ENCODE assay signal across 11 cellular contexts in the genomic region with DNA sequence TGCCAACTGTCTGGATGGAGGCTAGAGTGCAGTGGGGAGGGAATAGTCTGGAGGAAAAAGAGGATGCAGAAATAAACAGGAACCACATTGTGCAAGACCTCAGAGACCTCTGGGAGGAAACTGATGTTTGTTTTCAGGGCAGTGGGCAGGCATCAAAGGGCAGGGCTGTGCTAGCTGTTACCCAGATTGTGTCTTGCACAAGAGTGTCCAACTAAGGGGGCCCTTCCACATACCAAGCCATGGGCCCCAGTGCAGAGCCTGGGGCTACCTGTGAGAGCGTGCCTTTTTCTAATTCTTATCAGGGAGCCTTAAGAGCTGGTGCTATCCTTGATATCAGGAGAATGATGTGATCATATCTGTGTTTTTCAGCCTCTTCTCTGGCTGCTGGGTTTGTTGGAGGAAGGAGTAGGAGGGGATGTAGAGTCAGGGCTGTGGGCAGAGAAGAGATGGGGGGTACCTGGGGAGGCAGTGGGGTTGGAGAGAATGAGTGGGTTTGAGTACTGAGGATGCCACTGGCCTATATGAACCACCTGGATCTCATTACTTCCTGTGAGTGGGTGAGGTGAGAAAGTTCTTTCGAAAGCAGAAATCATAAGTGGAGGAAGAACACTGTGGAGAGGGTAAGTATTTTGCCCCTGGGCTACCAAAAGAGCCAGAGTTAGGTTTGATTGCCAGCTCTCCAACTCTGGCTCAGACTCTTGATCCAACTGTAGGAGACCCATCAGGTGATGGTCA.
DNase-seq lines count a peak whose midpoint lies in the region; ATAC-seq lines count a peak whose summit lies in the region.
"Had no signal": no experiment of that assay in that cellular context is flagged by ENCODE, and none has a peak within 500 bp of the region (broad histone marks: within the 10 kb centered on the region; RNA-seq: fewer than 3 reads in every experiment).

No MANE protein-coding gene starts in this region.

- H3K4me1 Mint-ChIP-seq in CD4-positive, CD25-positive, alpha-beta regulatory T cell: peaks cover 0 to 39% (median 19%) of the 10 kb centered on the region in 4 donors
- peaks cover 73% of the 10 kb centered on the region for H3K4me1 Mint-ChIP-seq in activated CD8-positive, alpha-beta T cell treated with anti-CD3 and anti-CD28 coated beads, Interleukin-2, amount 10 ng/mL, durations not matched to agents 7 days and 5 days (ENCODE audit: low read depth)

- H3K4me1 ChIP-seq in CD4-positive, CD25-positive, alpha-beta regulatory T cell (ENCODE audit: control insufficient read depth, insufficient read depth, low read length, poor library complexity, severe bottlenecking): peaks cover 13% of the 10 kb centered on the region
- H3K4me1 ChIP-seq: colonic mucosa had no signal

- H3K36me3 Mint-ChIP-seq in CD4-positive, CD25-positive, alpha-beta regulatory T cell: no peaks in the 10 kb centered on the region
- peaks cover 16% of the 10 kb centered on the region for H3K36me3 Mint-ChIP-seq in activated CD8-positive, alpha-beta T cell treated with anti-CD3 and anti-CD28 coated beads, Interleukin-2, amount 10 ng/mL, durations not matched to agents 7 days and 5 days (ENCODE audit: low read depth)

- no peaks in the 10 kb centered on the region for H3K36me3 ChIP-seq in CD4-positive, CD25-positive, alpha-beta regulatory T cell (ENCODE audit: control insufficient read depth, insufficient read depth, low read length)
- H3K36me3 ChIP-seq: colonic mucosa had no signal

- no peaks in the 10 kb centered on the region for H3K27me3 ChIP-seq in CD4-positive, CD25-positive, alpha-beta regulatory T cell (ENCODE audit: control insufficient read depth, insufficient read depth, low read length)
- H3K27me3 ChIP-seq: colonic mucosa had no signal

- no peak overlapping the region for H3K4me3 ChIP-seq in CD4-positive, CD25-positive, alpha-beta regulatory T cell (ENCODE audit: low read depth, low read length)
- H3K4me3 ChIP-seq: colonic mucosa had no signal

- peak; percentile 16 for DNase-seq in Ammon's horn (ENCODE audit: low spot score)
- DNase-seq in CD4-positive, CD25-positive, alpha-beta regulatory T cell: peak in 1 of 3 donors; percentile 39
- peak; percentile 36 for DNase-seq in activated CD8-positive, alpha-beta T cell treated with anti-CD3 and anti-CD28 coated beads, Interleukin-2, amount 10 ng/mL, durations not matched to agents 7 days and 5 days
- peak; percentile 19 for DNase-seq in kidney tubule cell (ENCODE audit: low spot score)
- DNase-seq in NCI-H345 treated with DMSO at 0.1 percent for 48 hours (lab: John Stamatoyannopoulos, UW; ENCODE audit: unreplicated experiment): no peak
- DNase-seq in GM19240 (ENCODE audit: insufficient read length, low spot score): no peak
- no peak for DNase-seq in NCI-H2196 (lab: John Stamatoyannopoulos, UW; ENCODE audit: unreplicated experiment)
- DNase-seq: colonic mucosa, NCI-H2171, trophoblast cell had no signal

- H3K9me3 Mint-ChIP-seq in CD4-positive, CD25-positive, alpha-beta regulatory T cell: no peaks in the 10 kb centered on the region
- H3K9me3 Mint-ChIP-seq in activated CD8-positive, alpha-beta T cell treated with anti-CD3 and anti-CD28 coated beads, Interleukin-2, amount 10 ng/mL, durations not matched to agents 7 days and 5 days (ENCODE audit: insufficient read depth): peaks cover 8% of the 10 kb centered on the region

- peaks cover 7% of the 10 kb centered on the region for H3K27me3 Mint-ChIP-seq in CD4-positive, CD25-positive, alpha-beta regulatory T cell
- H3K27me3 Mint-ChIP-seq in activated CD8-positive, alpha-beta T cell treated with anti-CD3 and anti-CD28 coated beads, Interleukin-2, amount 10 ng/mL, durations not matched to agents 7 days and 5 days (ENCODE audit: low read depth): no peaks in the 10 kb centered on the region

- peak overlapping the region; percentile 75 to 78 (median 76) for H3K27ac Mint-ChIP-seq in CD4-positive, CD25-positive, alpha-beta regulatory T cell
- H3K27ac Mint-ChIP-seq in activated CD8-positive, alpha-beta T cell treated with anti-CD3 and anti-CD28 coated beads, Interleukin-2, amount 10 ng/mL, durations not matched to agents 7 days and 5 days: peak overlapping the region; percentile 78

- no peaks in the 10 kb centered on the region for H3K9me3 ChIP-seq in CD4-positive, CD25-positive, alpha-beta regulatory T cell (ENCODE audit: control insufficient read depth in 2 of 2, low read length in 2 of 2)
- H3K9me3 ChIP-seq: colonic mucosa had no signal

- POLR2A ChIA-PET in activated CD8-positive, alpha-beta T cell treated with anti-CD3 and anti-CD28 coated beads, Interleukin-2, amount 10 ng/mL, durations not matched to agents 7 days and 5 days (lab: Charles Lee): interaction anchor here (0.6 to 1.7 kb wide), 3 partner anchors 12 to 32 kb away, joined by 3 to 6 read pairs (median 3); no protein-coding TSS in a partner anchor

- CTCF ChIA-PET in activated CD8-positive, alpha-beta T cell treated with anti-CD3 and anti-CD28 coated beads, Interleukin-2, amount 10 ng/mL, durations not matched to agents 7 days and 5 days (lab: Charles Lee): no interaction called here

- H3K4me3 Mint-ChIP-seq in CD4-positive, CD25-positive, alpha-beta regulatory T cell: peak overlapping the region in 1 of 4 donors; percentile 63
- peak overlapping the region; percentile 16 for H3K4me3 Mint-ChIP-seq in activated CD8-positive, alpha-beta T cell treated with anti-CD3 and anti-CD28 coated beads, Interleukin-2, amount 10 ng/mL, durations not matched to agents 7 days and 5 days

- H3K27ac ChIP-seq in CD4-positive, CD25-positive, alpha-beta regulatory T cell (ENCODE audit: insufficient read depth, low read length, poor library complexity, severe bottlenecking): no peak overlapping the region
- H3K27ac ChIP-seq: colonic mucosa had no signal

- peak; percentile 34 to 46 for ATAC-seq in CD4-positive, CD25-positive, alpha-beta regulatory T cell (ENCODE audit: low read depth in 2 of 2)
- ATAC-seq in activated CD8-positive, alpha-beta T cell treated with anti-CD3 and anti-CD28 coated beads, Interleukin-2, amount 10 ng/mL, durations not matched to agents 7 days and 5 days: peak; percentile 69
- no peak for ATAC-seq in GM19455 (IDR thresholded peaks at IDR 0.05; ENCODE audit: unreplicated experiment)

Comparison
In these comparisons a context has a peak if more than half of its experiments do, and no peak if none do; other contexts are left out.
1. DNase-seq: peak in Ammon's horn (single experiment), activated CD8-positive, alpha-beta T cell treated with anti-CD3 and anti-CD28 coated beads, Interleukin-2, amount 10 ng/mL, durations not matched to agents 7 days and 5 days (single experiment) and kidney tubule cell (single experiment); none in NCI-H345 treated with DMSO at 0.1 percent for 48 hours (single experiment), GM19240 (single experiment) and NCI-H2196 (single experiment).